1 cellular context compared by ENCODE assay signal in genomic region chr1:66788231-66788939, GRCh38.
TF ChIP-seq lines count a peak whose summit lies in the region.

No MANE protein-coding gene starts in this region.

TF ChIP-seq in K562, 482 proteins besides CTCF, POLR2A, EP300 and RAD21:
- TF ChIP-seq ZNF184 (CRISPR knock-in tag; IDR thresholded peaks at IDR 0.05) (no peak), WHSC1 (IDR thresholded peaks at IDR 0.05; ENCODE audit: low read length) (no peak), POLR2AphosphoS2 (IDR thresholded peaks at IDR 0.05; ENCODE audit: low read length) (no peak), NCOA6 (IDR thresholded peaks at IDR 0.05) (no peak), ZNF133 (CRISPR knock-in tag; IDR thresholded peaks at IDR 0.05) (no peak)
